In genomic region chrX:28189011-28189410, GRCh38 we compare ENCODE assay signal across 15 cellular contexts.
DNase-seq lines count a peak whose midpoint lies in the region; ATAC-seq lines count a peak whose summit lies in the region.
"Had no signal": no experiment of that assay in that cellular context is flagged by ENCODE, and none has a peak within 500 bp of the region (broad histone marks: within the 10 kb centered on the region; RNA-seq: fewer than 3 reads in every experiment).

No MANE protein-coding gene starts in this region.

- no CpG with 5 or more reads among the region's 1 CpG for WGBS in mesenchymal stem cell

- H3K36me3 ChIP-seq in mesenchymal stem cell (ENCODE audit: control insufficient read depth in 1 of 2, insufficient read depth in 2 of 2, low read depth in 1 of 2, low read length in 2 of 2) = no peaks in the 10 kb centered on the region
- H3K36me3 ChIP-seq: BE2C had no signal

- no peak overlapping the region for H3K4ac ChIP-seq in mesenchymal stem cell (ENCODE audit: low read depth in 1 of 2, low read length in 2 of 2)

- no peak overlapping the region for H2AK5ac ChIP-seq in mesenchymal stem cell (ENCODE audit: low read length, severe bottlenecking)

- no peak overlapping the region for H3K9ac ChIP-seq in mesenchymal stem cell (ENCODE audit: low read length)

- H3K18ac ChIP-seq in mesenchymal stem cell (ENCODE audit: low read depth in 1 of 2, low read length in 2 of 2) = no peak overlapping the region

- no peak overlapping the region for H3K23ac ChIP-seq in mesenchymal stem cell (ENCODE audit: low read length in 2 of 2)

- H2BK12ac ChIP-seq in mesenchymal stem cell (ENCODE audit: low read length in 2 of 2) = no peak overlapping the region

- no peak overlapping the region for H3K4me3 ChIP-seq in mesenchymal stem cell (ENCODE audit: insufficient read depth in 1 of 2, low read depth in 1 of 2, low read length in 2 of 2)

- no peak for ATAC-seq in GM18909 (IDR thresholded peaks at IDR 0.05; ENCODE audit: poor library complexity, unreplicated experiment)
- no peak for ATAC-seq in GM18873 (IDR thresholded peaks at IDR 0.05; ENCODE audit: low FRiP score, unreplicated experiment)

- no peaks in the 10 kb centered on the region for H3K4me1 ChIP-seq in mesenchymal stem cell (ENCODE audit: control insufficient read depth, insufficient read depth, low read depth, low read length)
- H3K4me1 ChIP-seq: BE2C had no signal

- no peak overlapping the region for H2BK5ac ChIP-seq in mesenchymal stem cell (ENCODE audit: low read depth, low read length, poor library complexity, severe bottlenecking)

- no peak overlapping the region for H3K4me2 ChIP-seq in mesenchymal stem cell (ENCODE audit: low read length, poor library complexity, severe bottlenecking)

- H4K91ac ChIP-seq in mesenchymal stem cell (ENCODE audit: low read length) = no peak overlapping the region

- H3K9me3 ChIP-seq in mesenchymal stem cell (ENCODE audit: control insufficient read depth, low read length) = no peaks in the 10 kb centered on the region
- H3K9me3 ChIP-seq: BE2C had no signal

- H3K27me3 ChIP-seq in mesenchymal stem cell (ENCODE audit: control insufficient read depth in 1 of 2, insufficient read depth in 1 of 2, low read length in 2 of 2) = no peaks in the 10 kb centered on the region
- H3K27me3 ChIP-seq: BE2C had no signal

- no peak overlapping the region for H2AFZ ChIP-seq in mesenchymal stem cell (ENCODE audit: low read depth, low read length)

- peak; percentile 21 for DNase-seq in HCEC 1CT
- peak; percentile 82 for DNase-seq in RKO (ENCODE audit: low spot score)
- DNase-seq in epithelial cell of prostate (ENCODE audit: low read depth, low spot score) = peak; percentile 41
- peak; percentile 18 for DNase-seq in mesenchymal stem cell
- no peak for DNase-seq in DMS 273 (lab: John Stamatoyannopoulos, UW; ENCODE audit: unreplicated experiment)
- no peak for DNase-seq in activated T-cell treated with anti-CD3 and anti-CD28 coated beads, Interleukin-2, amount 50 U/mL, for 48 hours
- DNase-seq: activated CD4-positive, alpha-beta memory T cell treated with anti-CD3 and anti-CD28 coated beads for 36 hours; BE2C; DND-41; Karpas-422; NCI-H2081 treated with DMSO at 0.1 percent for 48 hours; NCI-H82; Right ventricle myocardium superior had no signal

- H3K79me1 ChIP-seq in mesenchymal stem cell (replicated peaks; ENCODE audit: low read length, poor library complexity, severe bottlenecking) = no peaks in the 10 kb centered on the region

- H3K27ac ChIP-seq in epithelial cell of prostate (peak overlapping the region; percentile 70), mesenchymal stem cell (ENCODE audit: low read length, poor library complexity, severe bottlenecking) (no peak overlapping the region)

- no peak overlapping the region for H4K8ac ChIP-seq in mesenchymal stem cell (ENCODE audit: low read length)

- no peak overlapping the region for H2BK120ac ChIP-seq in mesenchymal stem cell (ENCODE audit: low read depth, low read length)

- no peak overlapping the region for H2BK15ac ChIP-seq in mesenchymal stem cell (ENCODE audit: low read depth, poor library complexity, severe bottlenecking)

- H3K14ac ChIP-seq in mesenchymal stem cell (ENCODE audit: low read length in 2 of 2) = no peak overlapping the region

Comparison
In these comparisons a context has a peak if more than half of its experiments do, and no peak if none do; other contexts are left out.
1. DNase-seq: peak in HCEC 1CT (single experiment), RKO (single experiment), epithelial cell of prostate (single experiment) and mesenchymal stem cell (single experiment); none in DMS 273 (single experiment) and activated T-cell treated with anti-CD3 and anti-CD28 coated beads, Interleukin-2, amount 50 U/mL, for 48 hours (0 of 2).